In genomic region chr6:112017169-112017568, GRCh38 we compare ENCODE assay signal across 22 cellular contexts. TPM values are rescaled to one million over a fixed set of nuclear protein-coding genes. Genes with fewer than 3 reads are reported as not detected.
DNase-seq lines count a peak whose midpoint lies in the region; ATAC-seq and TF ChIP-seq lines count a peak whose summit lies in the region.
"Had no signal": no experiment of that assay in that cellular context is flagged by ENCODE, and none has a peak within 500 bp of the region (broad histone marks: within the 10 kb centered on the region; RNA-seq: fewer than 3 reads in every experiment).

No MANE protein-coding gene starts in this region.

- H3K4me1 ChIP-seq in foreskin keratinocyte (peaks cover 33% of the 10 kb centered on the region), tibial artery (peaks cover 0 to 68% (median 33%) of the 10 kb centered on the region in 4 donors)
- H3K4me1 ChIP-seq: adrenal gland had no signal

- H3K36me3 ChIP-seq in tibial artery: no peaks in the 10 kb centered on the region
- H3K36me3 ChIP-seq: adrenal gland, BE2C, SJCRH30 had no signal

- no peaks in the 10 kb centered on the region for H3K9me3 ChIP-seq in tibial artery
- H3K9me3 ChIP-seq: adrenal gland, BE2C, SJCRH30, testis had no signal

- H3K4me1 Mint-ChIP-seq in T-helper 2 cell treated with Interferon-gamma antibody and Interleukin-4, amounts not matched to agents 5 μg/mL and 100 μg/mL, for 36 hours (ENCODE audit: low read depth): peaks cover 44% of the 10 kb centered on the region

- no peak for ATAC-seq in foreskin keratinocyte
- ATAC-seq in HG03095 (IDR thresholded peaks at IDR 0.05; ENCODE audit: unreplicated experiment): no peak
- ATAC-seq in HG03139 (IDR thresholded peaks at IDR 0.05; ENCODE audit: unreplicated experiment): no peak
- ATAC-seq: effector memory CD8-positive, alpha-beta T cell; left colon had no signal

- no peak overlapping the region for H3K27ac Mint-ChIP-seq in T-helper 2 cell treated with Interferon-gamma antibody and Interleukin-4, amounts not matched to agents 5 μg/mL and 100 μg/mL, for 36 hours
- H3K27ac Mint-ChIP-seq: effector memory CD8-positive, alpha-beta T cell had no signal

- intact Hi-C loops in tibial artery (cut with DNase I; ENCODE audit: low total_unique reads): no loop called here

- no peaks in the 10 kb centered on the region for H3K9me3 Mint-ChIP-seq in T-helper 2 cell treated with Interferon-gamma antibody and Interleukin-4, amounts not matched to agents 5 μg/mL and 100 μg/mL, for 36 hours
- H3K9me3 Mint-ChIP-seq: effector memory CD8-positive, alpha-beta T cell had no signal

- H3K27me3 ChIP-seq in foreskin keratinocyte: no peaks in the 10 kb centered on the region
- no peaks in the 10 kb centered on the region for H3K27me3 ChIP-seq in tibial artery
- H3K27me3 ChIP-seq: adrenal gland, BE2C, SJCRH30, testis had no signal

- no peaks in the 10 kb centered on the region for H3K36me3 Mint-ChIP-seq in T-helper 2 cell treated with Interferon-gamma antibody and Interleukin-4, amounts not matched to agents 5 μg/mL and 100 μg/mL, for 36 hours (ENCODE audit: low read depth)

- H3K4me3 Mint-ChIP-seq in T-helper 2 cell treated with Interferon-gamma antibody and Interleukin-4, amounts not matched to agents 5 μg/mL and 100 μg/mL, for 36 hours: no peak overlapping the region
- H3K4me3 Mint-ChIP-seq: effector memory CD8-positive, alpha-beta T cell had no signal

- H3K27ac ChIP-seq in foreskin keratinocyte (peak overlapping the region; percentile 70), tibial artery (peak overlapping the region; percentile 4 to 8)
- H3K27ac ChIP-seq: adrenal gland, SJCRH30, testis had no signal

- H3K4me3 ChIP-seq in tibial artery: no peak overlapping the region
- H3K4me3 ChIP-seq: adrenal gland, SJCRH30, testis had no signal

- H3K27me3 Mint-ChIP-seq in T-helper 2 cell treated with Interferon-gamma antibody and Interleukin-4, amounts not matched to agents 5 μg/mL and 100 μg/mL, for 36 hours (ENCODE audit: low read depth): no peaks in the 10 kb centered on the region
- H3K27me3 Mint-ChIP-seq: effector memory CD8-positive, alpha-beta T cell had no signal

- peak in 2 of 3 donors; percentile 44 for DNase-seq in stimulated activated CD4-positive, alpha-beta T cell treated with anti-CD3 and anti-CD28 coated beads, Interleukin-12 subunit alpha, Interleukin-12 subunit beta, amount 100 ng/mL, for 48 hours (ENCODE audit: low read depth in 2 of 3, low spot score in 1 of 3)
- no peak for DNase-seq in stimulated activated CD4-positive, alpha-beta T cell treated with anti-CD3 and anti-CD28 coated beads, Interleukin-12 subunit alpha, Interleukin-12 subunit beta, amount 100 ng/mL, for 4 hours
- peak; percentile 72 for DNase-seq in T-helper 2 cell treated with Interferon-gamma antibody and Interleukin-4, amounts not matched to agents 5 μg/mL and 100 μg/mL, for 36 hours (ENCODE audit: low spot score)
- DNase-seq in foreskin keratinocyte: no peak
- DNase-seq in tibial artery: no peak
- DNase-seq in epidermal melanocyte (ENCODE audit: insufficient read length, low spot score): no peak
- DNase-seq: adrenal gland; BE2C; central memory CD4-positive, alpha-beta T cell; effector memory CD8-positive, alpha-beta T cell; left colon; NCI-H1694; SJCRH30; T-helper 9 cell; testis had no signal

- TF ChIP-seq CTCF in foreskin keratinocyte (conservative IDR thresholded peaks at IDR 0.05): no peak
- no peak for TF ChIP-seq CTCF in tibial artery (IDR thresholded peaks at IDR 0.05)

RNA-seq across cellular contexts. Expression of gene CCN6, which starts 36.7 kb away (rescaled TPM):
- 0.11 and 0.37 TPM in 2 replicates for total RNA-seq in foreskin keratinocyte
- 0.06 and 0.34 TPM in 2 replicates for polyA plus RNA-seq in foreskin keratinocyte
- total RNA-seq: adrenal gland, fibroblast of villous mesenchyme, left colon, mucosa of gallbladder, NCI-H460, OCI-LY7, SJCRH30, skeletal muscle tissue had no signal
- polyA plus RNA-seq: adrenal gland had no signal

Comparison
In these comparisons a context has a peak if more than half of its experiments do, and no peak if none do; other contexts are left out.
1. DNase-seq: peak in stimulated activated CD4-positive, alpha-beta T cell treated with anti-CD3 and anti-CD28 coated beads, Interleukin-12 subunit alpha, Interleukin-12 subunit beta, amount 100 ng/mL, for 48 hours (2 of 3) and T-helper 2 cell treated with Interferon-gamma antibody and Interleukin-4, amounts not matched to agents 5 μg/mL and 100 μg/mL, for 36 hours (single experiment); none in stimulated activated CD4-positive, alpha-beta T cell treated with anti-CD3 and anti-CD28 coated beads, Interleukin-12 subunit alpha, Interleukin-12 subunit beta, amount 100 ng/mL, for 4 hours (single experiment), foreskin keratinocyte (0 of 2), tibial artery (0 of 2) and epidermal melanocyte (single experiment).